In the genomic region with DNA sequence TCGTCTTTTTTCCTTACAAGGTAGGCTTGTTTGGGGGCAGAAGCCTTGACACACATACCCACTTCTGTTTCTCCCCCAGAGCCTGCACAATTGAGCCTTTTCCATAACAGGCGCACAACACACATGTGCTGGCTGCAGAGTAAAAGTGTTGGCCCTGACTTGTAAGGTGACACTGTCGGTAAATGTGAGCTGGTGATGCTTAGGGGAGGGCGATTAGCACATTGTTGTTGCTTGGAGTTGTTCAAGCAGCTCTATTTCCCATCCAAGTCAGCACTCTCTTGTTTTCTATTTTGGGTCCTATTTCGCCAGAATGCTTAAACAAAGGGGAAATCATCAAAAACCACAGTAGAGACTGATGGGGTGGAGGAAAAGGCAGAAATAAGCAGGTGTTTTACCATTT, we compare ENCODE assay signal across 15 cellular contexts. TPM values are rescaled to one million over a fixed set of nuclear protein-coding genes. Genes with fewer than 3 reads are reported as not detected.
A peak's percentile ranks its signal among the peaks of the same experiment; 100 is the strongest.
DNase-seq lines count a peak whose midpoint lies in the region; TF ChIP-seq lines count a peak whose summit lies in the region.
"Had no signal": no experiment of that assay in that cellular context is flagged by ENCODE, and none has a peak within 500 bp of the region (broad histone marks: within the 10 kb centered on the region; RNA-seq: fewer than 3 reads in every experiment).

No MANE protein-coding gene starts in this region.

- no peak overlapping the region; the same call in 1 of the 2 replicates for H3K4me3 ChIP-seq in BLaER1
- no peak overlapping the region for H3K4me3 ChIP-seq in KMS-11 (IDR thresholded peaks at IDR 0.05; ENCODE audit: insufficient read depth, low read depth, low read length)

- TF ChIP-seq CTCF in KMS-11 (conservative IDR thresholded peaks at IDR 0.05; ENCODE audit: low read depth, low read length) = no peak
- no peak for TF ChIP-seq CTCF in GM10248 (IDR thresholded peaks at IDR 0.05; ENCODE audit: control extremely low read depth, extremely low read depth, low read depth, missing control alignments)
- TF ChIP-seq CTCF in MCF 10A (IDR thresholded peaks at IDR 0.05; ENCODE audit: unreplicated experiment) = no peak

- DNase-seq in NOMO-1 treated with dmso at 0.1 percent for 144 hours (lab: John Stamatoyannopoulos, UW; ENCODE audit: unreplicated experiment) = peak; percentile 75
- DNase-seq in left kidney (ENCODE audit: low read depth, low spot score) = peak; percentile 84
- no peak for DNase-seq in OCI-M1 (lab: John Stamatoyannopoulos, UW)
- DNase-seq in GM10248 (ENCODE audit: extremely low spot score) = no peak
- no peak for DNase-seq in activated effector memory CD4-positive, alpha-beta T cell treated with Interleukin-2 at 50 U/mL for 16 hours
- DNase-seq in MCF 10A (ENCODE audit: unreplicated experiment) = no peak
- DNase-seq: activated CD4-positive, alpha-beta T cell treated with anti-CD3 and anti-CD28 coated beads for 4 hours; activated T-cell treated with anti-CD3 and anti-CD28 coated beads, Interleukin-2, amount 50 U/mL, for 1 hour; NK-92 treated with Interleukin-12 subunit alpha and Interleukin-12 subunit beta, amount 100 ng/mL, for 24 hours; stimulated activated CD4-positive, alpha-beta T cell treated with anti-CD3 and anti-CD28 coated beads, Interleukin-1b, Interleukin-23, amount 100 ng/mL, for 48 hours; stimulated activated CD8-positive, alpha-beta memory T cell treated with anti-CD3 and anti-CD28 coated beads, Interleukin-4, amount 100 ng/mL, for 48 hours; trophoblast cell had no signal

- peaks cover 6% of the 10 kb centered on the region for H3K36me3 Mint-ChIP-seq in MCF 10A (ENCODE audit: insufficient read depth, unreplicated experiment)

- CTCF ChIA-PET in GM10248 (lab: Yijun Ruan, JAX) = interaction anchor here (15.7 kb wide), 1 partner anchor 180 kb away, joined by 178 read pairs; no protein-coding TSS in a partner anchor
- CTCF ChIA-PET in MCF 10A (lab: Yijun Ruan, JAX) = interaction anchor here (2.8 kb wide), 1 partner anchor 180 kb away, joined by 13 read pairs; no protein-coding TSS in a partner anchor

- no peak overlapping the region for H3K27ac Mint-ChIP-seq in MCF 10A (ENCODE audit: low read depth, unreplicated experiment)

- H3K27ac ChIP-seq in BLaER1 (peak overlapping the region; percentile 76), KMS-11 (no peak overlapping the region)
- H3K27ac ChIP-seq: epithelial cell of prostate had no signal

- H3K9me3 ChIP-seq in BLaER1 = no peaks in the 10 kb centered on the region

- H3K4me2 ChIP-seq in BLaER1 = peak overlapping the region; percentile 80
- peak overlapping the region; percentile 29; the same call in 1 of the 2 replicates for H3K4me2 ChIP-seq in KMS-11

- H3K27me3 ChIP-seq in BLaER1 = no peaks in the 10 kb centered on the region
- H3K27me3 ChIP-seq in KMS-11 (ENCODE audit: insufficient read depth, low read depth) = no peaks in the 10 kb centered on the region

- H3K4me1 ChIP-seq in BLaER1 (peaks cover 36% of the 10 kb centered on the region), KMS-11 (ENCODE audit: low read depth, poor library complexity, severe bottlenecking) (peaks cover 26% of the 10 kb centered on the region)

- BruUV-seq in MCF 10A (replicated peaks; lab: Mats Ljungman, UMichigan) = no TSS peak

- no peaks in the 10 kb centered on the region for H3K79me2 ChIP-seq in KMS-11 (ENCODE audit: insufficient read depth, low read depth)

- H3K36me3 ChIP-seq in BLaER1 (no peaks in the 10 kb centered on the region), KMS-11 (ENCODE audit: insufficient read depth) (no peaks in the 10 kb centered on the region)

- H3K27me3 Mint-ChIP-seq in MCF 10A (ENCODE audit: insufficient read depth, unreplicated experiment) = no peaks in the 10 kb centered on the region

- H4K20me1 ChIP-seq in BLaER1 = no peaks in the 10 kb centered on the region
- no peaks in the 10 kb centered on the region for H4K20me1 ChIP-seq in KMS-11 (ENCODE audit: insufficient read depth)

- no peaks in the 10 kb centered on the region for H3K9me3 Mint-ChIP-seq in MCF 10A (ENCODE audit: unreplicated experiment)

- intact Hi-C loops in MCF 10A (cut with micrococcal nuclease) = no loop called here

- POLR2A ChIA-PET in GM10248 (lab: Yijun Ruan, JAX) = no interaction called here
- POLR2A ChIA-PET in MCF 10A (lab: Yijun Ruan, JAX) = no interaction called here

- H3K4me3 Mint-ChIP-seq in MCF 10A (ENCODE audit: unreplicated experiment) = no peak overlapping the region

- H2AFZ ChIP-seq in KMS-11 (ENCODE audit: low read depth) = peak overlapping the region; percentile 14; the same call in 1 of the 2 replicates

- H3K9ac ChIP-seq in BLaER1 (peak overlapping the region; percentile 56; the same call in 1 of the 2 replicates), KMS-11 (no peak overlapping the region)

- peaks cover 6% of the 10 kb centered on the region for H3K4me1 Mint-ChIP-seq in MCF 10A (ENCODE audit: insufficient read depth, unreplicated experiment)

RNA-seq across cellular contexts. Expression of a gene that starts 51.9 kb away (rescaled TPM):
- 0.30 and 0.61 TPM in 2 replicates for total RNA-seq in MCF 10A (2022)

Comparison
In these comparisons a context has a peak if more than half of its experiments do, and no peak if none do; other contexts are left out.
1. DNase-seq: peak in NOMO-1 treated with dmso at 0.1 percent for 144 hours (single experiment) and left kidney (single experiment); none in OCI-M1 (single experiment), GM10248 (single experiment), activated effector memory CD4-positive, alpha-beta T cell treated with Interleukin-2 at 50 U/mL for 16 hours (single experiment) and MCF 10A (single experiment).